Comparison of ENCODE assay signal across 1 cellular context in genomic region chr2:27762951-27763906, GRCh38.
TF ChIP-seq lines count a peak whose summit lies in the region.

No MANE protein-coding gene starts in this region.

TF ChIP-seq in HepG2, 621 proteins besides CTCF, POLR2A, EP300 and RAD21 (continued from another document and continues in another):
- TF ChIP-seq ZNF761 (CRISPR knock-in tag; conservative IDR thresholded peaks at IDR 0.05): 0 out of 2 replicates have a peak, but pooled peaks have one; percentile 53
- no peak for TF ChIP-seq FOXO4 (CRISPR knock-in tag; conservative IDR thresholded peaks at IDR 0.05)
- TF ChIP-seq ATAD3A (CRISPR knock-in tag; IDR thresholded peaks at IDR 0.05): no peak
- peak; percentile 37; the same call in 1 of the 2 replicates for TF ChIP-seq CEBPB (IDR thresholded peaks at IDR 0.05; ENCODE audit: borderline replicate concordance, low read depth, low read length)
- TF ChIP-seq SIX1 (CRISPR knock-in tag; IDR thresholded peaks at IDR 0.05; ENCODE audit: borderline replicate concordance): peak; percentile 69; the same call in 1 of the 2 replicates
- no peak for TF ChIP-seq ZNF207 (IDR thresholded peaks at IDR 0.05; ENCODE audit: borderline replicate concordance)
- TF ChIP-seq AKAP8 (CRISPR knock-in tag; IDR thresholded peaks at IDR 0.05): 0 out of 2 replicates have a peak, but pooled peaks have one; percentile 47
- TF ChIP-seq ZNF710 (CRISPR knock-in tag; IDR thresholded peaks at IDR 0.05; ENCODE audit: borderline replicate concordance): peak; percentile 83; the same call in 1 of the 2 replicates
- TF ChIP-seq ZFX (CRISPR knock-in tag; IDR thresholded peaks at IDR 0.05; ENCODE audit: low read depth): no peak
- peak; percentile 92 for TF ChIP-seq NCOA2 (CRISPR knock-in tag; IDR thresholded peaks at IDR 0.05)
- no peak for TF ChIP-seq ZNF282 (IDR thresholded peaks at IDR 0.05; ENCODE audit: partially characterized antibody)
- TF ChIP-seq NFYB (CRISPR knock-in tag; IDR thresholded peaks at IDR 0.05): no peak
- no peak for TF ChIP-seq TRIM22 (IDR thresholded peaks at IDR 0.05)
- TF ChIP-seq BRF2 (CRISPR knock-in tag; IDR thresholded peaks at IDR 0.05): peak; percentile 51; the same call in 1 of the 2 replicates
- TF ChIP-seq E2F1 (CRISPR knock-in tag; IDR thresholded peaks at IDR 0.05): no peak
- 0 out of 2 replicates have a peak, but pooled peaks have one; percentile 39 for TF ChIP-seq KAT2B (IDR thresholded peaks at IDR 0.05; ENCODE audit: borderline replicate concordance, low read depth, low read length)
- peak; percentile 94; the same call in 1 of the 2 replicates for TF ChIP-seq ZBTB20 (CRISPR knock-in tag; IDR thresholded peaks at IDR 0.05; ENCODE audit: borderline replicate concordance, low read depth)
- TF ChIP-seq TEAD3 (CRISPR knock-in tag; optimal IDR thresholded peaks at IDR 0.05; ENCODE audit: borderline replicate concordance): peak; percentile 92
- no peak for TF ChIP-seq GLI4 (CRISPR knock-in tag; IDR thresholded peaks at IDR 0.05; ENCODE audit: borderline replicate concordance)
- no peak for TF ChIP-seq ZNF703 (CRISPR knock-in tag; IDR thresholded peaks at IDR 0.05; ENCODE audit: borderline replicate concordance)
- peak; percentile 93 for TF ChIP-seq ONECUT2 (CRISPR knock-in tag; IDR thresholded peaks at IDR 0.05)
- peak; percentile 97 for TF ChIP-seq HNF4G (IDR thresholded peaks at IDR 0.05; ENCODE audit: borderline replicate concordance, low read depth, low read length)
- peak; percentile 89 for TF ChIP-seq HNF4G (CRISPR knock-in tag; IDR thresholded peaks at IDR 0.05; ENCODE audit: borderline replicate concordance, low read depth)
- TF ChIP-seq CHD4 (IDR thresholded peaks at IDR 0.05; ENCODE audit: borderline replicate concordance, low read length): peak; percentile 61; the same call in 1 of the 2 replicates
- no peak for TF ChIP-seq ZFP36 (IDR thresholded peaks at IDR 0.05; ENCODE audit: borderline replicate concordance, low read depth, low read length, partially characterized antibody)
- peak; percentile 82 for TF ChIP-seq SAP130 (CRISPR knock-in tag; IDR thresholded peaks at IDR 0.05; ENCODE audit: low read depth)
- no peak for TF ChIP-seq KIAA2018 (CRISPR knock-in tag; IDR thresholded peaks at IDR 0.05; ENCODE audit: borderline replicate concordance)
- no peak for TF ChIP-seq ZNF709 (CRISPR knock-in tag; IDR thresholded peaks at IDR 0.05)
- TF ChIP-seq ZNF503 (CRISPR knock-in tag; IDR thresholded peaks at IDR 0.05): peak; percentile 74; the same call in 1 of the 2 replicates
- TF ChIP-seq MTA1 (CRISPR knock-in tag; IDR thresholded peaks at IDR 0.05; ENCODE audit: borderline replicate concordance): peak; percentile 50; the same call in 1 of the 2 replicates
- 0 out of 2 replicates have a peak, but pooled peaks have one; percentile 44 for TF ChIP-seq ZNF160 (CRISPR knock-in tag; IDR thresholded peaks at IDR 0.05)
- 0 out of 2 replicates have a peak, but pooled peaks have one; percentile 29 for TF ChIP-seq GMEB2 (CRISPR knock-in tag; IDR thresholded peaks at IDR 0.05; ENCODE audit: low read depth)
- no peak for TF ChIP-seq GABPA (IDR thresholded peaks at IDR 0.05; ENCODE audit: low read depth, low read length)
- TF ChIP-seq GABPA (CRISPR knock-in tag; IDR thresholded peaks at IDR 0.05; ENCODE audit: low read depth): peak; percentile 65; the same call in 1 of the 2 replicates
- TF ChIP-seq TARDBP (CRISPR knock-in tag; IDR thresholded peaks at IDR 0.05): peak; percentile 83; the same call in 1 of the 2 replicates
- no peak for TF ChIP-seq SUZ12 (IDR thresholded peaks at IDR 0.05; ENCODE audit: low read depth, low read length)
- TF ChIP-seq NCOA1 (CRISPR knock-in tag; IDR thresholded peaks at IDR 0.05): peak; percentile 71; the same call in 1 of the 2 replicates
- TF ChIP-seq MIER3 (CRISPR knock-in tag; IDR thresholded peaks at IDR 0.05; ENCODE audit: borderline replicate concordance): peak; percentile 91; the same call in 1 of the 2 replicates
- no peak for TF ChIP-seq CENPBD1 (CRISPR knock-in tag; IDR thresholded peaks at IDR 0.05; ENCODE audit: borderline replicate concordance, low read depth)
- 0 out of 2 replicates have a peak, but pooled peaks have one; percentile 68 for TF ChIP-seq ZNF446 (CRISPR knock-in tag; IDR thresholded peaks at IDR 0.05)
- TF ChIP-seq SKI (IDR thresholded peaks at IDR 0.05; ENCODE audit: partially characterized antibody): peak; percentile 89
- TF ChIP-seq NONO (IDR thresholded peaks at IDR 0.05): no peak
- TF ChIP-seq NONO (CRISPR knock-in tag; conservative IDR thresholded peaks at IDR 0.05): peak; percentile 71
- peak; percentile 83; the same call in 1 of the 2 replicates for TF ChIP-seq ZNF331 (CRISPR knock-in tag; IDR thresholded peaks at IDR 0.05)
